18 cellular contexts compared by ENCODE assay signal in the genomic region with DNA sequence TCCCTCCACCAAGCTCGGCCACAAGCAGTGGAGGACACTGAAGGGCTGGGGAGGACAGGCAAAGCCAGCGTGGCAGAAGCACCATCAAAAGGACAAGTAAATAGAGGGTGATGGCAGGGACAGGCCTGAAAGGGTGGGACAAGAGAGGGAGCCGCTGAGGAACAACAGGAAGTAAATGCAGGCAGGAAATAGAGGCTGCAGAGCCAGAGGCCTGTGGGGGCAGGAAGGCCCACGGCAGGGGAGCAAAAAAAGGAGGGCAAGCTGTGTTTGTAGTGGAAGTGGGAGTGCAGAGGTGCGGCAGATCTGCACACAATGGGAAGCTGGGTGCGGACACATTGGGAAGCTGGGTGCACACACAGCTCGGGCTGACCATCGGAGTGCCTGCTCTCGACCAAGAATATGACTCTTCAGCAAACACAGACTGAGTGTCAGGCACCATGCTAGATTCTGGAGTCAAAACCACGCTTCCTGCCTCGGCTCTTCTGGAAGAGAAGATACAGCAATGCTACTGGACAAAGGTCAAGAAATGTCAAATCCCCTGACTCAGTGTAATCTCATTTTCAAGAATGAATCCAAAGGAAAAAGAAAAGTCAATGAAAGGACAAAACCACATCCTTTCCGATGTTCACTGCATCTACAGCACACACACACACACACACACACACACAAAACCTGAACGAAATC. TPM values are rescaled to one million over a fixed set of nuclear protein-coding genes. Genes with fewer than 3 reads are reported as not detected.
DNase-seq lines count a peak whose midpoint lies in the region; ATAC-seq, FAIRE-seq and TF ChIP-seq lines count a peak whose summit lies in the region.
"Had no signal": no experiment of that assay in that cellular context is flagged by ENCODE, and none has a peak within 500 bp of the region (broad histone marks: within the 10 kb centered on the region; RNA-seq: fewer than 3 reads in every experiment).

No MANE protein-coding gene starts in this region.

- CTCF ChIA-PET in activated CD8-positive, alpha-beta memory T cell treated with anti-CD3 and anti-CD28 coated beads, Interleukin-2, amount 10 ng/mL, durations not matched to agents 7 days and 5 days (lab: Charles Lee) = no interaction called here
- CTCF ChIA-PET in T-cell (lab: Charles Lee) (no interaction called here), K562 (lab: Yijun Ruan, JAX; ENCODE audit: low intra/inter-chr PET ratio) (no interaction called here)

- FAIRE-seq in K562 (lab: Jason Lieb, UNC) = peak; percentile 89

- H3K9me1 ChIP-seq in K562 (ENCODE audit: control insufficient read depth, insufficient read depth, low read length) = peaks cover 5% of the 10 kb centered on the region

- no peak for DNase-seq in activated CD8-positive, alpha-beta memory T cell treated with anti-CD3 and anti-CD28 coated beads, Interleukin-2, amount 10 ng/mL, durations not matched to agents 7 days and 5 days
- DNase-seq in activated CD8-positive, alpha-beta memory T cell treated with anti-CD3 and anti-CD28 coated beads, Interleukin-2, amount 50 U/mL, for 4 hours = no peak
- no peak for DNase-seq in T-cell
- peak in 2 of 4 experiments; percentile 41 to 70 for DNase-seq in K562 (ENCODE audit: extremely low read depth in 1 of 4, low spot score in 3 of 4)
- DNase-seq in NOMO-1 (lab: John Stamatoyannopoulos, UW; ENCODE audit: unreplicated experiment in 2 of 2) = no peak
- no peak for DNase-seq in NCI-H2107 (lab: John Stamatoyannopoulos, UW)
- DNase-seq: activated CD4-positive, CD25-positive, alpha-beta regulatory T cell; NCI-H1417; NCI-H526; posterior cingulate gyrus; Right ventricle myocardium superior had no signal

- in situ Hi-C loops in K562 (cut with MboI) = no loop called here

- H2AFZ ChIP-seq in K562 (ENCODE audit: low read depth, low read length) = peak overlapping the region; percentile 72

- H3K4me1 ChIP-seq in K562 (replicated peaks in 1 of 2; ENCODE audit: control insufficient read depth in 2 of 2, insufficient read depth in 2 of 2, low read length in 2 of 2) = peaks cover 10 to 24% of the 10 kb centered on the region in 2 experiments; a peak in 4 of 5 replicates

- BruUV-seq in K562 (replicated peaks; lab: Mats Ljungman, UMichigan) = no TSS peak

- peak overlapping the region; percentile 19 for H3K4me3 Mint-ChIP-seq in activated CD8-positive, alpha-beta memory T cell treated with anti-CD3 and anti-CD28 coated beads, Interleukin-2, amount 10 ng/mL, durations not matched to agents 7 days and 5 days
- peak overlapping the region in 1 of 3 donors; percentile 56 for H3K4me3 Mint-ChIP-seq in T-cell
- H3K4me3 Mint-ChIP-seq in stimulated activated memory B cell treated with anti-CD40 and anti-IgM and Interleukin-4, amounts not matched to agents 10 μg/mL and 1 μg/mL and 100 μg/mL, for 72 hours = no peak overlapping the region
- H3K4me3 Mint-ChIP-seq: mesothelial cell of epicardium had no signal

- H3K4me1 Mint-ChIP-seq in activated CD8-positive, alpha-beta memory T cell treated with anti-CD3 and anti-CD28 coated beads, Interleukin-2, amount 10 ng/mL, durations not matched to agents 7 days and 5 days = peaks cover 27% of the 10 kb centered on the region
- H3K4me1 Mint-ChIP-seq in T-cell = peaks cover 24 to 32% (median 26%) of the 10 kb centered on the region in 3 donors
- peaks cover 6% of the 10 kb centered on the region for H3K4me1 Mint-ChIP-seq in stimulated activated memory B cell treated with anti-CD40 and anti-IgM and Interleukin-4, amounts not matched to agents 10 μg/mL and 1 μg/mL and 100 μg/mL, for 72 hours

- H3K9ac ChIP-seq in K562 (ENCODE audit: insufficient read depth in 1 of 2, low read depth in 2 of 2, low read length in 2 of 2) = peak overlapping the region in 1 of 2 experiments; percentile 65; a peak in 1 of 4 replicates

- H3K27ac ChIP-seq in K562 (ENCODE audit: extremely low read depth, low read depth, low read length) = peak overlapping the region; percentile 57; the same call in 2 of the 3 replicates
- H3K27ac ChIP-seq: coronary artery, HL-60 had no signal

- H3K9me3 Mint-ChIP-seq in activated CD8-positive, alpha-beta memory T cell treated with anti-CD3 and anti-CD28 coated beads, Interleukin-2, amount 10 ng/mL, durations not matched to agents 7 days and 5 days (ENCODE audit: low read depth) = no peaks in the 10 kb centered on the region
- no peaks in the 10 kb centered on the region for H3K9me3 Mint-ChIP-seq in T-cell
- H3K9me3 Mint-ChIP-seq in stimulated activated memory B cell treated with anti-CD40 and anti-IgM and Interleukin-4, amounts not matched to agents 10 μg/mL and 1 μg/mL and 100 μg/mL, for 72 hours = no peaks in the 10 kb centered on the region

- POLR2A ChIA-PET in T-cell (lab: Charles Lee) (interaction anchor here in 1 of 2 donors (0.5 kb wide), 1 partner anchor 389 kb away, joined by 3 read pairs; no protein-coding TSS in a partner anchor), K562 (lab: Yijun Ruan, JAX) (no interaction called here)

- peaks cover 29% of the 10 kb centered on the region for H3K36me3 Mint-ChIP-seq in activated CD8-positive, alpha-beta memory T cell treated with anti-CD3 and anti-CD28 coated beads, Interleukin-2, amount 10 ng/mL, durations not matched to agents 7 days and 5 days
- peaks cover 35% of the 10 kb centered on the region for H3K36me3 Mint-ChIP-seq in T-cell
- H3K36me3 Mint-ChIP-seq in stimulated activated memory B cell treated with anti-CD40 and anti-IgM and Interleukin-4, amounts not matched to agents 10 μg/mL and 1 μg/mL and 100 μg/mL, for 72 hours = peaks cover 36% of the 10 kb centered on the region

- TF ChIP-seq EP300 in K562 (IDR thresholded peaks at IDR 0.05; ENCODE audit: low read length) = peak; percentile 38; the same call in 1 of the 2 replicates

- H3K4me2 ChIP-seq in K562 (ENCODE audit: insufficient read depth, low read length) = peak overlapping the region; percentile 55

- 26% methylated on average over 13 of the region's 13 CpGs for WGBS in K562 (ENCODE audit: insufficient coverage, low coverage, missing lambda C conversion rate)

- H3K27me3 ChIP-seq in K562 (ENCODE audit: control insufficient read depth in 2 of 2, insufficient read depth in 2 of 2, low read length in 2 of 2) = no peaks in the 10 kb centered on the region

- no peak overlapping the region for H3K4me3 ChIP-seq in K562
- H3K4me3 ChIP-seq: coronary artery had no signal

- no peak for TF ChIP-seq CTCF in K562 (IDR thresholded peaks at IDR 0.05 in 2 of 3, conservative IDR thresholded peaks at IDR 0.05 in 1 of 3; ENCODE audit: insufficient read depth in 2 of 3, low read depth in 1 of 3, low read length in 3 of 3)

- H4K20me1 ChIP-seq in K562 (replicated peaks; ENCODE audit: control insufficient read depth, insufficient read depth, low read length) = no peaks in the 10 kb centered on the region

- H3K36me3 ChIP-seq in K562 (ENCODE audit: control insufficient read depth, insufficient read depth, low read length) = no peaks in the 10 kb centered on the region; the same call in 1 of the 3 replicates

- peak; percentile 20 for ATAC-seq in activated CD8-positive, alpha-beta memory T cell treated with anti-CD3 and anti-CD28 coated beads, Interleukin-2, amount 10 ng/mL, durations not matched to agents 7 days and 5 days
- ATAC-seq in T-cell (replicated peaks in 1 of 4) (peak in 1 of 4 experiments; percentile 56), K562 (peak; percentile 64), GM19023 (IDR thresholded peaks at IDR 0.05; ENCODE audit: unreplicated experiment) (no peak)
- ATAC-seq in stimulated activated memory B cell treated with anti-CD40 and anti-IgM and Interleukin-4, amounts not matched to agents 10 μg/mL and 1 μg/mL and 100 μg/mL, for 72 hours = no peak

- TF ChIP-seq POLR2A in K562 (conservative IDR thresholded peaks at IDR 0.05) = no peak

- H3K27ac Mint-ChIP-seq in activated CD8-positive, alpha-beta memory T cell treated with anti-CD3 and anti-CD28 coated beads, Interleukin-2, amount 10 ng/mL, durations not matched to agents 7 days and 5 days = peak overlapping the region; percentile 35
- H3K27ac Mint-ChIP-seq in T-cell = peak overlapping the region; percentile 50 to 67
- H3K27ac Mint-ChIP-seq in stimulated activated memory B cell treated with anti-CD40 and anti-IgM and Interleukin-4, amounts not matched to agents 10 μg/mL and 1 μg/mL and 100 μg/mL, for 72 hours = peak overlapping the region; percentile 16
- H3K27ac Mint-ChIP-seq: mesothelial cell of epicardium had no signal

- H3K9me3 ChIP-seq in K562 (replicated peaks; ENCODE audit: control insufficient read depth, insufficient read depth, low read depth, low read length) = no peaks in the 10 kb centered on the region

- no peaks in the 10 kb centered on the region for H3K27me3 Mint-ChIP-seq in activated CD8-positive, alpha-beta memory T cell treated with anti-CD3 and anti-CD28 coated beads, Interleukin-2, amount 10 ng/mL, durations not matched to agents 7 days and 5 days
- no peaks in the 10 kb centered on the region for H3K27me3 Mint-ChIP-seq in T-cell
- H3K27me3 Mint-ChIP-seq in stimulated activated memory B cell treated with anti-CD40 and anti-IgM and Interleukin-4, amounts not matched to agents 10 μg/mL and 1 μg/mL and 100 μg/mL, for 72 hours = no peaks in the 10 kb centered on the region

- H3K79me2 ChIP-seq in K562 (ENCODE audit: control insufficient read depth, insufficient read depth, low read length) = no peaks in the 10 kb centered on the region

- intact Hi-C loops in K562 (cut with micrococcal nuclease) = no loop called here

- TF ChIP-seq RAD21 in K562 (CRISPR knock-in tag; conservative IDR thresholded peaks at IDR 0.05 in 1 of 2, IDR thresholded peaks at IDR 0.05 in 1 of 2) = no peak

RNA-seq across cellular contexts. Expression of gene RAB22A, which starts 40.4 kb away (rescaled TPM):
- 10 to 100 TPM; 13.2 to 14.7 TPM for total RNA-seq in activated CD8-positive, alpha-beta memory T cell treated with anti-CD3 and anti-CD28 coated beads, Interleukin-2, amount 10 ng/mL, durations not matched to agents 7 days and 5 days
- total RNA-seq in T-cell (10 to 100 TPM; 15.3 to 23.0 (median 20.4) TPM), K562 (2014; rRNA removed) (5.3 and 8.0 TPM in 2 replicates), K562 (2014; rRNA removed; fragmentation: Illumina TruSeq; extraction: Trizol) (6.9 and 7.5 TPM in 2 replicates), K562 (2015; rRNA removed; fragmentation: Illumina TruSeq; extraction: Trizol) (6.4 and 7.4 TPM in 2 replicates), K562 (2021) (6.7 and 7.3 TPM in 2 replicates)
- total RNA-seq in K562 (2011; cell fraction: chromatin; rRNA removed; ENCODE audit: low replicate concordance) = 15.9 and 20.0 TPM in 2 replicates
- total RNA-seq in K562 (2011; cell fraction: nucleolus; rRNA removed) = 9.2 and 10.4 TPM in 2 replicates
- total RNA-seq in K562 (2011; cell fraction: nucleoplasm; rRNA removed) = 21.1 and 38.6 TPM in 2 replicates
- polyA plus RNA-seq in K562 (2011; rRNA removed) (5.7 and 7.6 TPM in 2 replicates), K562 (2014; fragmentation: Illumina TruSeq; extraction: Trizol) (3.8 and 4.2 TPM in 2 replicates), K562 (2014; fragmentation: Nextera tagmentation; extraction: Ambion mirVana) (1 to 10 TPM; 1.1 to 1.9 TPM), K562 (2014; rRNA removed) (4.3 and 5.4 TPM in 2 replicates)
- polyA plus RNA-seq in K562 (2011; cell fraction: cytosol; rRNA removed) = 3.0 and 3.8 TPM in 2 replicates
- polyA plus RNA-seq in K562 (2011; cell fraction: nucleus; rRNA removed) = 5.7 and 8.3 TPM in 2 replicates
- 3.6 and 4.6 TPM in 2 replicates for polyA plus RNA-seq in K562 (2012)
- polyA minus RNA-seq in K562 (2011; rRNA and poly(A)+ RNA removed) = 12.2 and 15.9 TPM in 2 replicates
- 3.1 and 6.3 TPM in 2 replicates for polyA minus RNA-seq in K562 (2011; cell fraction: cytosol; rRNA and poly(A)+ RNA removed)
- polyA minus RNA-seq in K562 (2011; cell fraction: nucleus; rRNA and poly(A)+ RNA removed) = 9.6 and 11.8 TPM in 2 replicates

RNA-seq across cellular contexts. Expression of gene ANKRD60, which starts 40.6 kb away (rescaled TPM):
- total RNA-seq in activated CD8-positive, alpha-beta memory T cell treated with anti-CD3 and anti-CD28 coated beads, Interleukin-2, amount 10 ng/mL, durations not matched to agents 7 days and 5 days = not detected
- total RNA-seq in T-cell (under 1 TPM in 1 of 5 donors, not detected in 4; 0.82 TPM), K562 (2014; rRNA removed) (not detected in 2 replicates), K562 (2014; rRNA removed; fragmentation: Illumina TruSeq; extraction: Trizol) (not detected in 2 replicates), K562 (2015; rRNA removed; fragmentation: Illumina TruSeq; extraction: Trizol) (not detected in 2 replicates), K562 (2021) (not detected in 2 replicates)
- total RNA-seq in K562 (2011; cell fraction: chromatin; rRNA removed; ENCODE audit: low replicate concordance) = not detected in 2 replicates
- total RNA-seq in K562 (2011; cell fraction: nucleolus; rRNA removed) = not detected in 2 replicates
- not detected in 2 replicates for total RNA-seq in K562 (2011; cell fraction: nucleoplasm; rRNA removed)
- polyA plus RNA-seq in K562 (2011; rRNA removed) (not detected in 2 replicates), K562 (2014; fragmentation: Illumina TruSeq; extraction: Trizol) (not detected in 2 replicates), K562 (2014; fragmentation: Nextera tagmentation; extraction: Ambion mirVana) (not detected), K562 (2014; rRNA removed) (not detected in 2 replicates)
- polyA plus RNA-seq in K562 (2011; cell fraction: cytosol; rRNA removed) = not detected in 2 replicates
- polyA plus RNA-seq in K562 (2011; cell fraction: nucleus; rRNA removed) = not detected in 2 replicates
- polyA plus RNA-seq in K562 (2012) = not detected in 2 replicates
- not detected in 2 replicates for polyA minus RNA-seq in K562 (2011; rRNA and poly(A)+ RNA removed)
- polyA minus RNA-seq in K562 (2011; cell fraction: cytosol; rRNA and poly(A)+ RNA removed) = not detected in 2 replicates
- polyA minus RNA-seq in K562 (2011; cell fraction: nucleus; rRNA and poly(A)+ RNA removed) = not detected in 2 replicates
- total RNA-seq: mesothelial cell of epicardium, Right ventricle myocardium superior, urinary bladder had no signal
- polyA plus RNA-seq: AG04450, urinary bladder had no signal

Comparison
In these comparisons a context has a peak if more than half of its experiments do, and no peak if none do; other contexts are left out.
1. ATAC-seq: peak in activated CD8-positive, alpha-beta memory T cell treated with anti-CD3 and anti-CD28 coated beads, Interleukin-2, amount 10 ng/mL, durations not matched to agents 7 days and 5 days (single experiment) and K562 (single experiment); none in stimulated activated memory B cell treated with anti-CD40 and anti-IgM and Interleukin-4, amounts not matched to agents 10 μg/mL and 1 μg/mL and 100 μg/mL, for 72 hours (single experiment) and GM19023 (single experiment).
2. Peak in every context shown above with its lines, with median percentiles within 50 percentile points of each other: H3K27ac Mint-ChIP-seq.